ENCODE assay signal across 26 cellular contexts in the genomic region with DNA sequence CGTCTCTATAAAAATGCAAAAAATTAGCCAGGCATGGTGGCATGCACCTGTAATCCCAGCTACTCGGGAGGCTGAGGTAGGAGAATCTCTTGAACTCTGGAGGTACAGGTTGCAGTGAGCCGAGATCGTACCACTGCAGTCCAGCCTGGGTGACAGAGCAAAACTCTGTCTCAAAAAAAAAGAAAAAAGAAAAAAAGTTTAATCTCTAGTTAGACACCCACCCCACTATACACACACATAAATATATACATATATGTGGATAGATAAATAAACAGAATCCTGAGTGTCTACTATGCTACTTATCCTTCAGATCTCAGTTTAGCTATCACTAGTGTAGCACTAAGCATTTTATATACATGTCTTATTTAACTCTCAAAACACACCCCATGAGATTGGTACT. TPM values are rescaled to one million over a fixed set of nuclear protein-coding genes. Genes with fewer than 3 reads are reported as not detected.
DNase-seq lines count a peak whose midpoint lies in the region; ATAC-seq and TF ChIP-seq lines count a peak whose summit lies in the region.
"Had no signal": no experiment of that assay in that cellular context is flagged by ENCODE, and none has a peak within 500 bp of the region (broad histone marks: within the 10 kb centered on the region; RNA-seq: fewer than 3 reads in every experiment).

No MANE protein-coding gene starts in this region.

- H3K4me1 ChIP-seq in CD4-positive, alpha-beta memory T cell (ENCODE audit: insufficient read depth, low read length) = peaks cover 25% of the 10 kb centered on the region
- H3K4me1 ChIP-seq in mesendoderm (ENCODE audit: control insufficient read depth, low read depth, low read length) = no peaks in the 10 kb centered on the region
- H3K4me1 ChIP-seq: pancreas, uterus had no signal

- DNase-seq in activated T-cell treated with anti-CD3 and anti-CD28 coated beads, Interleukin-2, amount 50 U/mL, for 24 hours = no peak
- no peak for DNase-seq in activated T-cell treated with anti-CD3 and anti-CD28 coated beads for 4 hours
- DNase-seq in CD4-positive, alpha-beta memory T cell = no peak
- DNase-seq in activated T-helper 1 cell treated with anti-CD3 and anti-CD28 coated beads, Interleukin-12 subunit alpha, Interleukin-12 subunit beta, Interleukin-2, Interleukin-4 antibody, amounts not matched to agents 30 ng/mL and 10 ng/mL and 1 ng/mL, durations not matched to agents 14 hours and 24 hours and 36 hours (ENCODE audit: low spot score) = no peak
- no peak for DNase-seq in natural killer cell
- DNase-seq in mesendoderm = no peak
- DNase-seq in DMS 273 (lab: John Stamatoyannopoulos, UW; ENCODE audit: unreplicated experiment) = no peak
- no peak for DNase-seq in NCI-H1105 treated with DMSO at 0.1 percent for 48 hours (lab: John Stamatoyannopoulos, UW)
- DNase-seq: C1 segment of cervical spinal cord, cortex of kidney, endodermal cell, esophagus squamous epithelium, NCI-H1092, NCI-H2029, NCI-H2227 treated with DMSO at 0.1 percent for 48 hours, nephron progenitor cell, uterus had no signal

- ATAC-seq in natural killer cell = no peak
- ATAC-seq: WTC11 had no signal

- no peak overlapping the region for H3K4me3 Mint-ChIP-seq in activated T-cell treated with anti-CD3 and anti-CD28 coated beads, Interleukin-2, amount 50 U/mL, for 24 hours
- peak overlapping the region in 1 of 8 donors; percentile 39 for H3K4me3 Mint-ChIP-seq in CD4-positive, alpha-beta memory T cell
- H3K4me3 Mint-ChIP-seq in activated T-helper 1 cell treated with anti-CD3 and anti-CD28 coated beads, Interleukin-12 subunit alpha, Interleukin-12 subunit beta, Interleukin-2, Interleukin-4 antibody, amounts not matched to agents 30 ng/mL and 10 ng/mL and 1 ng/mL, durations not matched to agents 14 hours and 24 hours and 36 hours = no peak overlapping the region
- H3K4me3 Mint-ChIP-seq in natural killer cell = no peak overlapping the region
- H3K4me3 Mint-ChIP-seq: endodermal cell, nephron progenitor cell, WTC11 had no signal

- H3K27me3 Mint-ChIP-seq in activated T-cell treated with anti-CD3 and anti-CD28 coated beads, Interleukin-2, amount 50 U/mL, for 24 hours = no peaks in the 10 kb centered on the region
- H3K27me3 Mint-ChIP-seq in CD4-positive, alpha-beta memory T cell = no peaks in the 10 kb centered on the region
- no peaks in the 10 kb centered on the region for H3K27me3 Mint-ChIP-seq in activated T-helper 1 cell treated with anti-CD3 and anti-CD28 coated beads, Interleukin-12 subunit alpha, Interleukin-12 subunit beta, Interleukin-2, Interleukin-4 antibody, amounts not matched to agents 30 ng/mL and 10 ng/mL and 1 ng/mL, durations not matched to agents 14 hours and 24 hours and 36 hours (ENCODE audit: insufficient read depth)
- H3K27me3 Mint-ChIP-seq in natural killer cell (ENCODE audit: low read depth in 2 of 2) = no peaks in the 10 kb centered on the region

- H4K5ac ChIP-seq in mesendoderm (ENCODE audit: low read length) = no peak overlapping the region

- no peak overlapping the region for H4K8ac ChIP-seq in mesendoderm (ENCODE audit: low read depth, low read length)

- CTCF ChIA-PET in CD4-positive, alpha-beta memory T cell (lab: Charles Lee; ENCODE audit: partially characterized antibody) = interaction anchor here (1.8 to 4.2 kb wide), 5 partner anchors 11 to 61 kb away, joined by 5 to 22 read pairs (median 7); partner anchors contain the start of gene DCTPP1

- H3K23ac ChIP-seq in mesendoderm (ENCODE audit: low read length) = no peak overlapping the region

- no peaks in the 10 kb centered on the region for H3K79me2 ChIP-seq in mesendoderm (ENCODE audit: control insufficient read depth, insufficient read depth, low read length)
- H3K79me2 ChIP-seq: hepatocyte had no signal

- no peaks in the 10 kb centered on the region for H3K9me3 Mint-ChIP-seq in activated T-cell treated with anti-CD3 and anti-CD28 coated beads, Interleukin-2, amount 50 U/mL, for 24 hours
- no peaks in the 10 kb centered on the region for H3K9me3 Mint-ChIP-seq in CD4-positive, alpha-beta memory T cell
- H3K9me3 Mint-ChIP-seq in activated T-helper 1 cell treated with anti-CD3 and anti-CD28 coated beads, Interleukin-12 subunit alpha, Interleukin-12 subunit beta, Interleukin-2, Interleukin-4 antibody, amounts not matched to agents 30 ng/mL and 10 ng/mL and 1 ng/mL, durations not matched to agents 14 hours and 24 hours and 36 hours = no peaks in the 10 kb centered on the region
- no peaks in the 10 kb centered on the region for H3K9me3 Mint-ChIP-seq in natural killer cell
- H3K9me3 Mint-ChIP-seq: endodermal cell, nephron progenitor cell, WTC11 had no signal

- H3K36me3 ChIP-seq in CD4-positive, alpha-beta memory T cell (ENCODE audit: insufficient read depth, low read length) = peaks cover 69% of the 10 kb centered on the region
- no peaks in the 10 kb centered on the region for H3K36me3 ChIP-seq in mesendoderm (ENCODE audit: control insufficient read depth, insufficient read depth, low read length)
- H3K36me3 ChIP-seq: esophagus squamous epithelium, pancreas, thoracic aorta, uterus had no signal

- no peak overlapping the region for H2BK5ac ChIP-seq in mesendoderm (ENCODE audit: low read length)

- no peak overlapping the region for H2BK120ac ChIP-seq in mesendoderm (ENCODE audit: low read depth, low read length)

- no peak overlapping the region for H3K4me2 ChIP-seq in mesendoderm (ENCODE audit: low read length)
- H3K4me2 ChIP-seq: hepatocyte, smooth muscle cell had no signal

- WGBS in mesendoderm (ENCODE audit: extremely low coverage, insufficient coverage, low lambda C conversion rate) = no CpG with 5 or more reads among the region's 4 CpGs

- no peak overlapping the region for H3K27ac ChIP-seq in CD4-positive, alpha-beta memory T cell (ENCODE audit: low read depth, low read length)
- no peak overlapping the region for H3K27ac ChIP-seq in mesendoderm (ENCODE audit: low read depth, low read length)
- H3K27ac ChIP-seq: hepatocyte, HL-60, pancreas, SK-N-MC, thoracic aorta, uterus had no signal

- H2BK15ac ChIP-seq in mesendoderm (replicated peaks; ENCODE audit: low read depth) = no peak overlapping the region

- peaks cover 90% of the 10 kb centered on the region for H3K36me3 Mint-ChIP-seq in activated T-cell treated with anti-CD3 and anti-CD28 coated beads, Interleukin-2, amount 50 U/mL, for 24 hours (ENCODE audit: low read depth)
- H3K36me3 Mint-ChIP-seq in CD4-positive, alpha-beta memory T cell = peaks cover 45 to 63% of the 10 kb centered on the region in 2 donors
- H3K36me3 Mint-ChIP-seq in activated T-helper 1 cell treated with anti-CD3 and anti-CD28 coated beads, Interleukin-12 subunit alpha, Interleukin-12 subunit beta, Interleukin-2, Interleukin-4 antibody, amounts not matched to agents 30 ng/mL and 10 ng/mL and 1 ng/mL, durations not matched to agents 14 hours and 24 hours and 36 hours (ENCODE audit: low read depth) = peaks cover 52% of the 10 kb centered on the region
- H3K36me3 Mint-ChIP-seq in natural killer cell = peaks cover 13% of the 10 kb centered on the region
- H3K36me3 Mint-ChIP-seq: WTC11 had no signal

- H2AK5ac ChIP-seq in mesendoderm (ENCODE audit: low read length) = no peak overlapping the region

- no peak overlapping the region for H3K18ac ChIP-seq in mesendoderm (ENCODE audit: low read length)

- H3K79me1 ChIP-seq in mesendoderm (ENCODE audit: low read length) = no peaks in the 10 kb centered on the region

- no peaks in the 10 kb centered on the region for H3K27me3 ChIP-seq in CD4-positive, alpha-beta memory T cell (ENCODE audit: insufficient read depth, low read length)
- H3K27me3 ChIP-seq in mesendoderm (ENCODE audit: insufficient read depth, low read length, poor library complexity) = no peaks in the 10 kb centered on the region
- H3K27me3 ChIP-seq: hepatocyte, pancreas, uterus had no signal

- no peaks in the 10 kb centered on the region for H3K9me3 ChIP-seq in CD4-positive, alpha-beta memory T cell (ENCODE audit: control insufficient read depth in 1 of 2, low read length in 2 of 2)
- H3K9me3 ChIP-seq: esophagus squamous epithelium, pancreas, thoracic aorta, uterus had no signal

- H3K4me3 ChIP-seq in CD4-positive, alpha-beta memory T cell (ENCODE audit: low read length in 2 of 2) = no peak overlapping the region
- no peak overlapping the region for H3K4me3 ChIP-seq in mesendoderm (ENCODE audit: low read length)
- H3K4me3 ChIP-seq: esophagus squamous epithelium, hepatocyte, pancreas, SK-N-MC, smooth muscle cell, thoracic aorta, uterus had no signal

- POLR2A ChIA-PET in CD4-positive, alpha-beta memory T cell (lab: Charles Lee; ENCODE audit: partially characterized antibody) = interaction anchor here (0.6 to 41.1 kb wide), 10 partner anchors 3 to 119 kb away, joined by 3 to 1162 read pairs (median 4); partner anchors contain the start of genes ITGAL, SEPHS2 and ZNF689

- H3K56ac ChIP-seq in mesendoderm (ENCODE audit: low read length) = no peak overlapping the region

- H3K4ac ChIP-seq in mesendoderm (ENCODE audit: low read depth, low read length) = no peak overlapping the region

- TF ChIP-seq CTCF in natural killer cell (IDR thresholded peaks at IDR 0.05) = no peak

- H3K4me1 Mint-ChIP-seq in activated T-cell treated with anti-CD3 and anti-CD28 coated beads, Interleukin-2, amount 50 U/mL, for 24 hours (ENCODE audit: low read depth) = peaks cover 52% of the 10 kb centered on the region
- H3K4me1 Mint-ChIP-seq in CD4-positive, alpha-beta memory T cell = peaks cover 16 to 42% (median 29%) of the 10 kb centered on the region in 4 donors
- peaks cover 36% of the 10 kb centered on the region for H3K4me1 Mint-ChIP-seq in activated T-helper 1 cell treated with anti-CD3 and anti-CD28 coated beads, Interleukin-12 subunit alpha, Interleukin-12 subunit beta, Interleukin-2, Interleukin-4 antibody, amounts not matched to agents 30 ng/mL and 10 ng/mL and 1 ng/mL, durations not matched to agents 14 hours and 24 hours and 36 hours (ENCODE audit: low read depth)
- peaks cover 44 to 45% of the 10 kb centered on the region in 2 donors for H3K4me1 Mint-ChIP-seq in natural killer cell

- peak overlapping the region; percentile 84 for H3K27ac Mint-ChIP-seq in activated T-cell treated with anti-CD3 and anti-CD28 coated beads, Interleukin-2, amount 50 U/mL, for 24 hours
- H3K27ac Mint-ChIP-seq in CD4-positive, alpha-beta memory T cell = peak overlapping the region; percentile 10 to 80 (median 53)
- H3K27ac Mint-ChIP-seq in activated T-helper 1 cell treated with anti-CD3 and anti-CD28 coated beads, Interleukin-12 subunit alpha, Interleukin-12 subunit beta, Interleukin-2, Interleukin-4 antibody, amounts not matched to agents 30 ng/mL and 10 ng/mL and 1 ng/mL, durations not matched to agents 14 hours and 24 hours and 36 hours = peak overlapping the region; percentile 85
- peak overlapping the region; percentile 64 to 69 for H3K27ac Mint-ChIP-seq in natural killer cell
- H3K27ac Mint-ChIP-seq: endodermal cell, nephron progenitor cell had no signal

- H3K9ac ChIP-seq in mesendoderm (ENCODE audit: low read length) = no peak overlapping the region

- intact Hi-C loops in CD4-positive, alpha-beta memory T cell (cut with micrococcal nuclease) = no loop called here
- intact Hi-C loops in activated T-helper 1 cell treated with anti-CD3 and anti-CD28 coated beads, Interleukin-12 subunit alpha, Interleukin-12 subunit beta, Interleukin-2, Interleukin-4 antibody, amounts not matched to agents 30 ng/mL and 10 ng/mL and 1 ng/mL, durations not matched to agents 14 hours and 24 hours and 36 hours (cut with micrococcal nuclease) = loop anchor here (5.0 kb wide), 1 partner anchor 106 kb away; no protein-coding TSS in a partner anchor
- intact Hi-C loops in natural killer cell (cut with micrococcal nuclease) = no loop called here

RNA-seq across cellular contexts. Expression of gene ITGAL, which starts 18.7 kb away (rescaled TPM):
- 100 to 1,000 TPM; 648 to 657 TPM for total RNA-seq in CD4-positive, alpha-beta memory T cell
- polyA plus RNA-seq in CD4-positive, alpha-beta memory T cell = 100 to 1,000 TPM; 110 to 159 TPM
- 259 and 287 TPM in 2 replicates for total RNA-seq in activated T-helper 1 cell treated with anti-CD3 and anti-CD28 coated beads, Interleukin-12 subunit alpha, Interleukin-12 subunit beta, Interleukin-2, Interleukin-4 antibody, amounts not matched to agents 30 ng/mL and 10 ng/mL and 1 ng/mL, durations not matched to agents 14 hours and 24 hours and 36 hours
- 1,000 to 10,000 TPM; 1,131 to 1,260 (median 1,176) TPM for total RNA-seq in natural killer cell
- 0.01 TPM for polyA plus RNA-seq in mesendoderm (2013, experiment 1 of 2)
- polyA plus RNA-seq in mesendoderm (2013, experiment 2 of 2) = 0.01 TPM
- total RNA-seq: endodermal cell, LHCN-M2, RPMI7951, smooth muscle cell had no signal
- polyA plus RNA-seq: smooth muscle cell had no signal

RNA-seq across cellular contexts. Expression of gene ZNF768, which starts 35.1 kb away (rescaled TPM):
- total RNA-seq in CD4-positive, alpha-beta memory T cell = 1 to 10 TPM; 5.8 to 6.1 TPM
- 1 to 10 TPM in 1 of 2 donors, under 1 TPM in 1; 0.69 to 1.7 TPM for polyA plus RNA-seq in CD4-positive, alpha-beta memory T cell
- total RNA-seq in activated T-helper 1 cell treated with anti-CD3 and anti-CD28 coated beads, Interleukin-12 subunit alpha, Interleukin-12 subunit beta, Interleukin-2, Interleukin-4 antibody, amounts not matched to agents 30 ng/mL and 10 ng/mL and 1 ng/mL, durations not matched to agents 14 hours and 24 hours and 36 hours = 13.7 and 14.6 TPM in 2 replicates
- total RNA-seq in natural killer cell = 1 to 10 TPM; 3.3 to 7.2 (median 5.6) TPM
- 20.2 TPM for polyA plus RNA-seq in mesendoderm (2013, experiment 1 of 2)
- 20.4 TPM for polyA plus RNA-seq in mesendoderm (2013, experiment 2 of 2)

RNA-seq across cellular contexts. Expression of gene ZNF747, which starts 43.4 kb away (rescaled TPM):
- total RNA-seq in CD4-positive, alpha-beta memory T cell = 10 to 100 TPM; 15.7 to 17.8 TPM
- 1 to 10 TPM; 7.8 to 8.8 TPM for polyA plus RNA-seq in CD4-positive, alpha-beta memory T cell
- 13.8 and 15.8 TPM in 2 replicates for total RNA-seq in activated T-helper 1 cell treated with anti-CD3 and anti-CD28 coated beads, Interleukin-12 subunit alpha, Interleukin-12 subunit beta, Interleukin-2, Interleukin-4 antibody, amounts not matched to agents 30 ng/mL and 10 ng/mL and 1 ng/mL, durations not matched to agents 14 hours and 24 hours and 36 hours
- total RNA-seq in natural killer cell = 1 to 10 TPM; 5.0 to 8.6 (median 6.3) TPM
- polyA plus RNA-seq in mesendoderm (2013, experiment 1 of 2) = 5.4 TPM
- polyA plus RNA-seq in mesendoderm (2013, experiment 2 of 2) = 5.2 TPM

RNA-seq across cellular contexts. Expression of gene SEPHS2, which starts 45.6 kb away (rescaled TPM):
- 10 to 100 TPM; 42.0 to 44.4 TPM for total RNA-seq in CD4-positive, alpha-beta memory T cell
- 10 to 100 TPM; 56.4 to 65.9 TPM for polyA plus RNA-seq in CD4-positive, alpha-beta memory T cell
- 83.4 and 87.2 TPM in 2 replicates for total RNA-seq in activated T-helper 1 cell treated with anti-CD3 and anti-CD28 coated beads, Interleukin-12 subunit alpha, Interleukin-12 subunit beta, Interleukin-2, Interleukin-4 antibody, amounts not matched to agents 30 ng/mL and 10 ng/mL and 1 ng/mL, durations not matched to agents 14 hours and 24 hours and 36 hours
- total RNA-seq in natural killer cell = 10 to 100 TPM; 25.5 to 37.6 (median 35.0) TPM
- 36.6 TPM for polyA plus RNA-seq in mesendoderm (2013, experiment 1 of 2)
- polyA plus RNA-seq in mesendoderm (2013, experiment 2 of 2) = 36.2 TPM
